ENCODE assay signal across 1 cellular context in the genomic region with DNA sequence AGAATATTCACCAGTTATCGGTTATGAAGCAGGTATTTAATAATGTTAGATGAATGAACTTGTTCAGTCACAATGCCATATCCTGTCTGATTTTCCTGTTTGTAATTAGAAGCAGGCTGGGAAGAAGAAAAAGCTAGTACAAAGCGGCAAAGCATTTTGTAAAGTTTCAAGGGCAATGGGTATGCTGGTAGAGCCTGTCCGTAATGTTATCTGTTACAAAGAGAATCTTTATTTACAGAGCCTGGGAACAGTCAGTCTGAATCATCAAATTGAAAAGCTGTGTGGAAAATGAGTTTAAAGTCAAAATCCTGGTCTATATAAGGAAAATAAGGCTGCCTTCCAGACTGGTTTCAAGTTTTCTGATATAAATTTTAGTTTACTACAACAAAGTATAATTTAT.
TF ChIP-seq lines count a peak whose summit lies in the region.

No MANE protein-coding gene starts in this region.

TF ChIP-seq in HepG2, 621 proteins besides CTCF, POLR2A, EP300 and RAD21:
- peak; percentile 34 for TF ChIP-seq TEAD3 (CRISPR knock-in tag; optimal IDR thresholded peaks at IDR 0.05; ENCODE audit: borderline replicate concordance)
- peak; percentile 78 for TF ChIP-seq ZNF629 (CRISPR knock-in tag; conservative IDR thresholded peaks at IDR 0.05)
- TF ChIP-seq NCOA2 (CRISPR knock-in tag; IDR thresholded peaks at IDR 0.05), result 0 out of 2 replicates have a peak, but pooled peaks have one; percentile 21
- peak; percentile 66 for TF ChIP-seq FOXA3 (CRISPR knock-in tag; IDR thresholded peaks at IDR 0.05)
- no peak for TF ChIP-seq ZNF746 (CRISPR knock-in tag; IDR thresholded peaks at IDR 0.05)
- TF ChIP-seq, protein P1, sequence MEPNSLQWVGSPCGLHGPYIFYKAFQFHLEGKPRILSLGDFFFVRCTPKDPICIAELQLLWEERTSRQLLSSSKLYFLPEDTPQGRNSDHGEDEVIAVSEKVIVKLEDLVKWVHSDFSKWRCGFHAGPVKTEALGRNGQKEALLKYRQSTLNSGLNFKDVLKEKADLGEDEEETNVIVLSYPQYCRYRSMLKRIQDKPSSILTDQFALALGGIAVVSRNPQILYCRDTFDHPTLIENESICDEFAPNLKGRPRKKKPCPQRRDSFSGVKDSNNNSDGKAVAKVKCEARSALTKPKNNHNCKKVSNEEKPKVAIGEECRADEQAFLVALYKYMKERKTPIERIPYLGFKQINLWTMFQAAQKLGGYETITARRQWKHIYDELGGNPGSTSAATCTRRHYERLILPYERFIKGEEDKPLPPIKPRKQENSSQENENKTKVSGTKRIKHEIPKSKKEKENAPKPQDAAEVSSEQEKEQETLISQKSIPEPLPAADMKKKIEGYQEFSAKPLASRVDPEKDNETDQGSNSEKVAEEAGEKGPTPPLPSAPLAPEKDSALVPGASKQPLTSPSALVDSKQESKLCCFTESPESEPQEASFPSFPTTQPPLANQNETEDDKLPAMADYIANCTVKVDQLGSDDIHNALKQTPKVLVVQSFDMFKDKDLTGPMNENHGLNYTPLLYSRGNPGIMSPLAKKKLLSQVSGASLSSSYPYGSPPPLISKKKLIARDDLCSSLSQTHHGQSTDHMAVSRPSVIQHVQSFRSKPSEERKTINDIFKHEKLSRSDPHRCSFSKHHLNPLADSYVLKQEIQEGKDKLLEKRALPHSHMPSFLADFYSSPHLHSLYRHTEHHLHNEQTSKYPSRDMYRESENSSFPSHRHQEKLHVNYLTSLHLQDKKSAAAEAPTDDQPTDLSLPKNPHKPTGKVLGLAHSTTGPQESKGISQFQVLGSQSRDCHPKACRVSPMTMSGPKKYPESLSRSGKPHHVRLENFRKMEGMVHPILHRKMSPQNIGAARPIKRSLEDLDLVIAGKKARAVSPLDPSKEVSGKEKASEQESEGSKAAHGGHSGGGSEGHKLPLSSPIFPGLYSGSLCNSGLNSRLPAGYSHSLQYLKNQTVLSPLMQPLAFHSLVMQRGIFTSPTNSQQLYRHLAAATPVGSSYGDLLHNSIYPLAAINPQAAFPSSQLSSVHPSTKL (CRISPR knock-in tag; IDR thresholded peaks at IDR 0.05), result peak; percentile 32; the same call in 1 of the 2 replicates
- peak; percentile 39; the same call in 1 of the 2 replicates for TF ChIP-seq SOX5 (CRISPR knock-in tag; IDR thresholded peaks at IDR 0.05; ENCODE audit: borderline replicate concordance)
- TF ChIP-seq PAX8 (CRISPR knock-in tag; IDR thresholded peaks at IDR 0.05; ENCODE audit: borderline replicate concordance), result no peak
- TF ChIP-seq FOXA1 (IDR thresholded peaks at IDR 0.05), result no peak
- TF ChIP-seq FOXA1 (CRISPR knock-in tag; IDR thresholded peaks at IDR 0.05), result peak; percentile 45
- TF ChIP-seq THAP11 (CRISPR knock-in tag; IDR thresholded peaks at IDR 0.05), result no peak
- TF ChIP-seq, protein P2, sequence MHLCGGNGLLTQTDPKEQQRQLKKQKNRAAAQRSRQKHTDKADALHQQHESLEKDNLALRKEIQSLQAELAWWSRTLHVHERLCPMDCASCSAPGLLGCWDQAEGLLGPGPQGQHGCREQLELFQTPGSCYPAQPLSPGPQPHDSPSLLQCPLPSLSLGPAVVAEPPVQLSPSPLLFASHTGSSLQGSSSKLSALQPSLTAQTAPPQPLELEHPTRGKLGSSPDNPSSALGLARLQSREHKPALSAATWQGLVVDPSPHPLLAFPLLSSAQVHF (CRISPR knock-in tag; IDR thresholded peaks at IDR 0.05), result no peak
- TF ChIP-seq HHEX (CRISPR knock-in tag; IDR thresholded peaks at IDR 0.05), result no peak
- TF ChIP-seq FOSL2 (CRISPR knock-in tag; IDR thresholded peaks at IDR 0.05), result peak; percentile 41; the same call in 1 of the 2 replicates
- TF ChIP-seq, protein P3, sequence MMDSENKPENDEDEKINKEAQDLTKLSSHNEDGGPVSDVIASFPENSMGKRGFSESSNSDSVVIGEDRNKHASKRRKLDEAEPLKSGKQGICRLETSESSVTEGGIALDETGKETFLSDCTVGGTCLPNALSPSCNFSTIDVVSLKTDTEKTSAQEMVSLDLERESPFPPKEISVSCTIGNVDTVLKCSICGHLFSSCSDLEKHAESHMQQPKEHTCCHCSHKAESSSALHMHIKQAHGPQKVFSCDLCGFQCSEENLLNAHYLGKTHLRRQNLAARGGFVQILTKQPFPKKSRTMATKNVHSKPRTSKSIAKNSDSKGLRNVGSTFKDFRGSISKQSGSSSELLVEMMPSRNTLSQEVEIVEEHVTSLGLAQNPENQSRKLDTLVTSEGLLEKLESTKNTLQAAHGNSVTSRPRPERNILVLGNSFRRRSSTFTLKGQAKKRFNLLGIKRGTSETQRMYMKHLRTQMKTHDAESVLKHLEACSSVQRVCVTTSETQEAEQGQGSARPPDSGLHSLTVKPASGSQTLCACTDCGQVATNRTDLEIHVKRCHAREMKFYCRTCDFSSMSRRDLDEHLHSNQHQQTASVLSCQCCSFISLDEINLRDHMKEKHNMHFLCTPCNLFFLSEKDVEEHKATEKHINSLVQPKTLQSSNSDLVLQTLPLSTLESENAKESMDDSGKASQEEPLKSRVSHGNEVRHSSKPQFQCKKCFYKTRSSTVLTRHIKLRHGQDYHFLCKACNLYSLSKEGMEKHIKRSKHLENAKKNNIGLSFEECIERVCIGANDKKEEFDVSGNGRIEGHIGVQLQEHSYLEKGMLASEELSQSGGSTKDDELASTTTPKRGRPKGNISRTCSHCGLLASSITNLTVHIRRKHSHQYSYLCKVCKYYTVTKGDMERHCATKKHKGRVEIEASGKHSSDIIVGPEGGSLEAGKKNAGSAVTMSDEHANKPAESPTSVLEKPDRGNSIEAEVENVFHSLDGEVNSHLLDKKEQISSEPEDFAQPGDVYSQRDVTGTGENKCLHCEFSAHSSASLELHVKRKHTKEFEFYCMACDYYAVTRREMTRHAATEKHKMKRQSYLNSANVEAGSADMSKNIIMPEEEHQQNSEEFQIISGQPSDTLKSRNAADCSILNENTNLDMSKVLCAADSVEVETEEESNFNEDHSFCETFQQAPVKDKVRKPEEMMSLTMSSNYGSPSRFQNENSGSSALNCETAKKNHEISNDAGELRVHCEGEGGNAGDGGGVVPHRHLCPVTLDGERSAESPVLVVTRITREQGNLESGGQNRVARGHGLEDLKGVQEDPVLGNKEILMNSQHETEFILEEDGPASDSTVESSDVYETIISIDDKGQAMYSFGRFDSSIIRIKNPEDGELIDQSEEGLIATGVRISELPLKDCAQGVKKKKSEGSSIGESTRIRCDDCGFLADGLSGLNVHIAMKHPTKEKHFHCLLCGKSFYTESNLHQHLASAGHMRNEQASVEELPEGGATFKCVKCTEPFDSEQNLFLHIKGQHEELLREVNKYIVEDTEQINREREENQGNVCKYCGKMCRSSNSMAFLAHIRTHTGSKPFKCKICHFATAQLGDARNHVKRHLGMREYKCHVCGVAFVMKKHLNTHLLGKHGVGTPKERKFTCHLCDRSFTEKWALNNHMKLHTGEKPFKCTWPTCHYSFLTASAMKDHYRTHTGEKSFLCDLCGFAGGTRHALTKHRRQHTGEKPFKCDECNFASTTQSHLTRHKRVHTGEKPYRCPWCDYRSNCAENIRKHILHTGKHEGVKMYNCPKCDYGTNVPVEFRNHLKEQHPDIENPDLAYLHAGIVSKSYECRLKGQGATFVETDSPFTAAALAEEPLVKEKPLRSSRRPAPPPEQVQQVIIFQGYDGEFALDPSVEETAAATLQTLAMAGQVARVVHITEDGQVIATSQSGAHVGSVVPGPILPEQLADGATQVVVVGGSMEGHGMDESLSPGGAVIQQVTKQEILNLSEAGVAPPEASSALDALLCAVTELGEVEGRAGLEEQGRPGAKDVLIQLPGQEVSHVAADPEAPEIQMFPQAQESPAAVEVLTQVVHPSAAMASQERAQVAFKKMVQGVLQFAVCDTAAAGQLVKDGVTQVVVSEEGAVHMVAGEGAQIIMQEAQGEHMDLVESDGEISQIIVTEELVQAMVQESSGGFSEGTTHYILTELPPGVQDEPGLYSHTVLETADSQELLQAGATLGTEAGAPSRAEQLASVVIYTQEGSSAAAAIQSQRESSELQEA (CRISPR knock-in tag; IDR thresholded peaks at IDR 0.05; ENCODE audit: not compliant biosample characterization), result no peak
- no peak for TF ChIP-seq FOXP1 (IDR thresholded peaks at IDR 0.05)
- 0 out of 2 replicates have a peak, but pooled peaks have one; percentile 6 for TF ChIP-seq FOXP1 (CRISPR knock-in tag; IDR thresholded peaks at IDR 0.05)
- no peak for TF ChIP-seq SNAPC2 (CRISPR knock-in tag; IDR thresholded peaks at IDR 0.05)
- no peak for TF ChIP-seq SOX13 (IDR thresholded peaks at IDR 0.05)
- TF ChIP-seq SOX13 (CRISPR knock-in tag; conservative IDR thresholded peaks at IDR 0.05 in 1 of 2, IDR thresholded peaks at IDR 0.05 in 1 of 2), result peak in 1 of 2 experiments; percentile 13; a peak in 1 of 4 replicates
- TF ChIP-seq, protein P4, sequence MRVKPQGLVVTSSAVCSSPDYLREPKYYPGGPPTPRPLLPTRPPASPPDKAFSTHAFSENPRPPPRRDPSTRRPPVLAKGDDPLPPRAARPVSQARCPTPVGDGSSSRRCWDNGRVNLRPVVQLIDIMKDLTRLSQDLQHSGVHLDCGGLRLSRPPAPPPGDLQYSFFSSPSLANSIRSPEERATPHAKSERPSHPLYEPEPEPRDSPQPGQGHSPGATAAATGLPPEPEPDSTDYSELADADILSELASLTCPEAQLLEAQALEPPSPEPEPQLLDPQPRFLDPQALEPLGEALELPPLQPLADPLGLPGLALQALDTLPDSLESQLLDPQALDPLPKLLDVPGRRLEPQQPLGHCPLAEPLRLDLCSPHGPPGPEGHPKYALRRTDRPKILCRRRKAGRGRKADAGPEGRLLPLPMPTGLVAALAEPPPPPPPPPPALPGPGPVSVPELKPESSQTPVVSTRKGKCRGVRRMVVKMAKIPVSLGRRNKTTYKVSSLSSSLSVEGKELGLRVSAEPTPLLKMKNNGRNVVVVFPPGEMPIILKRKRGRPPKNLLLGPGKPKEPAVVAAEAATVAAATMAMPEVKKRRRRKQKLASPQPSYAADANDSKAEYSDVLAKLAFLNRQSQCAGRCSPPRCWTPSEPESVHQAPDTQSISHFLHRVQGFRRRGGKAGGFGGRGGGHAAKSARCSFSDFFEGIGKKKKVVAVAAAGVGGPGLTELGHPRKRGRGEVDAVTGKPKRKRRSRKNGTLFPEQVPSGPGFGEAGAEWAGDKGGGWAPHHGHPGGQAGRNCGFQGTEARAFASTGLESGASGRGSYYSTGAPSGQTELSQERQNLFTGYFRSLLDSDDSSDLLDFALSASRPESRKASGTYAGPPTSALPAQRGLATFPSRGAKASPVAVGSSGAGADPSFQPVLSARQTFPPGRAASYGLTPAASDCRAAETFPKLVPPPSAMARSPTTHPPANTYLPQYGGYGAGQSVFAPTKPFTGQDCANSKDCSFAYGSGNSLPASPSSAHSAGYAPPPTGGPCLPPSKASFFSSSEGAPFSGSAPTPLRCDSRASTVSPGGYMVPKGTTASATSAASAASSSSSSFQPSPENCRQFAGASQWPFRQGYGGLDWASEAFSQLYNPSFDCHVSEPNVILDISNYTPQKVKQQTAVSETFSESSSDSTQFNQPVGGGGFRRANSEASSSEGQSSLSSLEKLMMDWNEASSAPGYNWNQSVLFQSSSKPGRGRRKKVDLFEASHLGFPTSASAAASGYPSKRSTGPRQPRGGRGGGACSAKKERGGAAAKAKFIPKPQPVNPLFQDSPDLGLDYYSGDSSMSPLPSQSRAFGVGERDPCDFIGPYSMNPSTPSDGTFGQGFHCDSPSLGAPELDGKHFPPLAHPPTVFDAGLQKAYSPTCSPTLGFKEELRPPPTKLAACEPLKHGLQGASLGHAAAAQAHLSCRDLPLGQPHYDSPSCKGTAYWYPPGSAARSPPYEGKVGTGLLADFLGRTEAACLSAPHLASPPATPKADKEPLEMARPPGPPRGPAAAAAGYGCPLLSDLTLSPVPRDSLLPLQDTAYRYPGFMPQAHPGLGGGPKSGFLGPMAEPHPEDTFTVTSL (CRISPR knock-in tag; IDR thresholded peaks at IDR 0.05; ENCODE audit: borderline replicate concordance), result peak; percentile 58; the same call in 1 of the 2 replicates
- TF ChIP-seq, protein P5, sequence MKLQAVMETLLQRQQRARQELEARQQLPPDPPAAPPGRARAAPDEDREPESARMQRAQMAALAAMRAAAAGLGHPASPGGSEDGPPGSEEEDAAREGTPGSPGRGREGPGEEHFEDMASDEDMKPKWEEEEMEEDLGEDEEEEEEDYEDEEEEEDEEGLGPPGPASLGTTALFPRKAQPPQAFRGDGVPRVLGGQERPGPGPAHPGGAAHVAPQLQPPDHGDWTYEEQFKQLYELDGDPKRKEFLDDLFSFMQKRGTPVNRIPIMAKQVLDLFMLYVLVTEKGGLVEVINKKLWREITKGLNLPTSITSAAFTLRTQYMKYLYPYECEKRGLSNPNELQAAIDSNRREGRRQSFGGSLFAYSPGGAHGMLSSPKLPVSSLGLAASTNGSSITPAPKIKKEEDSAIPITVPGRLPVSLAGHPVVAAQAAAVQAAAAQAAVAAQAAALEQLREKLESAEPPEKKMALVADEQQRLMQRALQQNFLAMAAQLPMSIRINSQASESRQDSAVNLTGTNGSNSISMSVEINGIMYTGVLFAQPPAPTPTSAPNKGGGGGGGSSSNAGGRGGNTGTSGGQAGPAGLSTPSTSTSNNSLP (IDR thresholded peaks at IDR 0.05; ENCODE audit: low read depth, low read length), result peak; percentile 69
- no peak for TF ChIP-seq ZNF605 (CRISPR knock-in tag; IDR thresholded peaks at IDR 0.05)
- peak; percentile 32; the same call in 1 of the 2 replicates for TF ChIP-seq SAP130 (CRISPR knock-in tag; IDR thresholded peaks at IDR 0.05; ENCODE audit: low read depth)
TF ChIP-seq in HepG2: peak in this region for 13.
